In genomic region chr20:9412309-9412708, GRCh38 we compare ENCODE assay signal across 16 cellular contexts.
DNase-seq lines count a peak whose midpoint lies in the region; ATAC-seq and TF ChIP-seq lines count a peak whose summit lies in the region.
"Had no signal": no experiment of that assay in that cellular context is flagged by ENCODE, and none has a peak within 500 bp of the region (broad histone marks: within the 10 kb centered on the region; RNA-seq: fewer than 3 reads in every experiment).

No MANE protein-coding gene starts in this region.

- H3K27ac ChIP-seq in OCI-LY7 (ENCODE audit: low read depth, low read length, poor library complexity, severe bottlenecking), result no peak overlapping the region
- H3K27ac ChIP-seq in coronary artery, result no peak overlapping the region
- H3K27ac ChIP-seq: parathyroid adenoma had no signal

- H3K4me3 ChIP-seq in OCI-LY7 (ENCODE audit: low read depth, low read length, poor library complexity, severe bottlenecking) (no peak overlapping the region), coronary artery (no peak overlapping the region)
- H3K4me3 ChIP-seq: HAP-1 had no signal

- no peaks in the 10 kb centered on the region for H3K27me3 Mint-ChIP-seq in osteocyte (ENCODE audit: unreplicated experiment)
- H3K27me3 Mint-ChIP-seq: activated CD4-positive, alpha-beta T cell treated with anti-CD3 and anti-CD28 coated beads, Interleukin-2, amount 10 ng/mL, durations not matched to agents 7 days and 5 days had no signal

- intact Hi-C loops in OCI-LY7 (cut with micrococcal nuclease; ENCODE audit: unreplicated experiment), result no loop called here

- peaks cover 29% of the 10 kb centered on the region for H3K4me1 Mint-ChIP-seq in osteocyte (ENCODE audit: unreplicated experiment)
- H3K4me1 Mint-ChIP-seq: activated CD4-positive, alpha-beta T cell treated with anti-CD3 and anti-CD28 coated beads, Interleukin-2, amount 10 ng/mL, durations not matched to agents 7 days and 5 days had no signal

- no TSS peak for BruUV-seq in OCI-LY7 (replicated peaks; lab: Mats Ljungman, UMichigan)

- peaks cover 2% of the 10 kb centered on the region for H3K36me3 Mint-ChIP-seq in osteocyte (ENCODE audit: unreplicated experiment)

- H3K9me3 ChIP-seq in OCI-LY7 (ENCODE audit: low read length), result no peaks in the 10 kb centered on the region
- H3K9me3 ChIP-seq: HAP-1 had no signal

- no peaks in the 10 kb centered on the region for H3K79me2 ChIP-seq in OCI-LY7 (ENCODE audit: insufficient read depth, low read depth, low read length)
- H3K79me2 ChIP-seq: parathyroid adenoma had no signal

- CTCF ChIA-PET in OCI-LY7 (lab: Charles Lee; ENCODE audit: unreplicated experiment), result no interaction called here

- H3K36me3 ChIP-seq in OCI-LY7 (ENCODE audit: insufficient read depth, low read length), result no peaks in the 10 kb centered on the region
- H3K36me3 ChIP-seq: HAP-1 had no signal

- no peak overlapping the region for H2AFZ ChIP-seq in OCI-LY7 (ENCODE audit: low read length)
- H2AFZ ChIP-seq: parathyroid adenoma had no signal

- H3K9me3 Mint-ChIP-seq in osteocyte (ENCODE audit: unreplicated experiment), result peaks cover 2% of the 10 kb centered on the region
- H3K9me3 Mint-ChIP-seq: activated CD4-positive, alpha-beta T cell treated with anti-CD3 and anti-CD28 coated beads, Interleukin-2, amount 10 ng/mL, durations not matched to agents 7 days and 5 days had no signal

- ATAC-seq in GM18858 (IDR thresholded peaks at IDR 0.05; ENCODE audit: unreplicated experiment) (peak; percentile 85), GM21526 (IDR thresholded peaks at IDR 0.05; ENCODE audit: low FRiP score, unreplicated experiment) (peak; percentile 83), HG02981 (IDR thresholded peaks at IDR 0.05; ENCODE audit: unreplicated experiment) (peak; percentile 74)

- no peak overlapping the region for H3K4me2 ChIP-seq in OCI-LY7 (ENCODE audit: low read length)

- no peak overlapping the region for H3K27ac Mint-ChIP-seq in osteocyte (ENCODE audit: unreplicated experiment)
- H3K27ac Mint-ChIP-seq: activated CD4-positive, alpha-beta T cell treated with anti-CD3 and anti-CD28 coated beads, Interleukin-2, amount 10 ng/mL, durations not matched to agents 7 days and 5 days had no signal

- DNase-seq in OCI-LY7 (ENCODE audit: low spot score) (peak; percentile 51), osteocyte (ENCODE audit: extremely low spot score, unreplicated experiment) (no peak), NOMO-1 treated with dmso at 0.1 percent for 144 hours (lab: John Stamatoyannopoulos, UW; ENCODE audit: unreplicated experiment) (no peak), coronary artery (ENCODE audit: low spot score) (no peak), ACHN (no peak)
- DNase-seq: activated CD4-positive, alpha-beta T cell treated with anti-CD3 and anti-CD28 coated beads, Interleukin-2, amount 10 ng/mL, durations not matched to agents 7 days and 5 days; activated gamma-delta T cell; hypothalamus; mammary epithelial cell; NCI-H187; stimulated activated CD4-positive, alpha-beta T cell treated with anti-CD3 and anti-CD28 coated beads, Interleukin-15, amount 100 ng/mL, for 24 hours had no signal

- in situ Hi-C loops in ACHN (cut with HindIII; ENCODE audit: low pct_ligation_motif_present, low pct_unique_long_range_greater_than_20kb, low sequenced_read_pairs), result no loop called here

- no peaks in the 10 kb centered on the region for H3K9me2 ChIP-seq in OCI-LY7 (ENCODE audit: insufficient read depth, low read length)

- no peaks in the 10 kb centered on the region for H4K20me1 ChIP-seq in OCI-LY7 (ENCODE audit: insufficient read depth, low read length)

- POLR2A ChIA-PET in OCI-LY7 (lab: Charles Lee), result no interaction called here

- H3K4me1 ChIP-seq in OCI-LY7 (ENCODE audit: insufficient read depth, low read length, poor library complexity, severe bottlenecking), result no peaks in the 10 kb centered on the region
- H3K4me1 ChIP-seq: HAP-1, parathyroid adenoma had no signal

- TF ChIP-seq CTCF in OCI-LY7 (conservative IDR thresholded peaks at IDR 0.05; ENCODE audit: low read length) (no peak), osteocyte (IDR thresholded peaks at IDR 0.05) (no peak), coronary artery (IDR thresholded peaks at IDR 0.05) (no peak)

- no peak overlapping the region for H3K4me3 Mint-ChIP-seq in osteocyte (ENCODE audit: unreplicated experiment)
- H3K4me3 Mint-ChIP-seq: activated CD4-positive, alpha-beta T cell treated with anti-CD3 and anti-CD28 coated beads, Interleukin-2, amount 10 ng/mL, durations not matched to agents 7 days and 5 days had no signal
